8 cellular contexts compared by ENCODE assay signal in the genomic region with DNA sequence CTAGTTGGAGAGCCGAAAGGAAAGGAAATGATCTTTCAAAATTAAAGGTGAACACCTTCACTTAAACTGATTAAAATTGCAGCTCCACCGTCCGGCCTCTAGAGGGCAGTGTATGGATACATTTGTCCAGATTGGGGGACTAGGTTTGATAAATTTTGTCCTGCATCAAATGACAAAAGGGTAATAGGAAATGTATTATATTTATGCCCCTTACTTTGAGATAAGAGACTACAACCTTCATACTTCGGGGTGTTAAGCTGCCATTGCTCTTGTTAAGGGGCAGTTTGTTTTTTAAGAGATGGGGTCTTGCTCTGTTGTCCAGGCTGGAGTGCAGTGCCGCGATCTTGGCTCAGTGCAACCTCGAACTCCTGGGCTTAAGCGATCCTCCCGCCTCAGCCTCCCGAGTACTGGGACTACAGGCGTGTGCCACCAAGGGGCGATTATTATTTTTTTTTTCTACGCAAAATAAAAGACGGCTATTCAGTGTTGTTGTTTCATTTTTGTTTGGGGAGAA. TPM values are rescaled to one million over a fixed set of nuclear protein-coding genes. Genes with fewer than 3 reads are reported as not detected.
DNase-seq lines count a peak whose midpoint lies in the region; ATAC-seq and TF ChIP-seq lines count a peak whose summit lies in the region.

No MANE protein-coding gene starts in this region.

- DNase-seq in NCI-H510A treated with DMSO at 0.1 percent for 48 hours (lab: John Stamatoyannopoulos, UW) = peak; percentile 76
- DNase-seq in NCI-H510A (lab: John Stamatoyannopoulos, UW) = no peak
- peak; percentile 71 for DNase-seq in NCI-H2171 treated with DMSO at 0.1 percent for 48 hours (lab: John Stamatoyannopoulos, UW)
- no peak for DNase-seq in chondrocyte (ENCODE audit: low spot score)
- peak; percentile 72 for DNase-seq in kidney tubule cell (ENCODE audit: low spot score)
- peak; percentile 50 for DNase-seq in stimulated activated CD4-positive, alpha-beta T cell treated with anti-CD3 and anti-CD28 coated beads, Interleukin-2, amount 100 ng/mL, for 4 hours (ENCODE audit: low read depth)

- TF ChIP-seq CTCF in chondrocyte (IDR thresholded peaks at IDR 0.05) = peak; percentile 93

- H3K4me3 Mint-ChIP-seq in chondrocyte (ENCODE audit: unreplicated experiment) = peak overlapping the region; percentile 93

- no peaks in the 10 kb centered on the region for H3K9me3 Mint-ChIP-seq in chondrocyte (ENCODE audit: low read depth)

- no peaks in the 10 kb centered on the region for H3K27me3 Mint-ChIP-seq in chondrocyte (ENCODE audit: low read depth)

- peaks cover 13% of the 10 kb centered on the region for H3K36me3 Mint-ChIP-seq in chondrocyte (ENCODE audit: low read depth)

- peak; percentile 62 to 70 for ATAC-seq in activated CD4-positive, CD25-positive, alpha-beta regulatory T cell treated with anti-CD3 and anti-CD28 coated beads, Interleukin-2, amount 50 U/mL, for 24 hours
- ATAC-seq in HG03460 (IDR thresholded peaks at IDR 0.05; ENCODE audit: unreplicated experiment) = no peak

- H3K27ac Mint-ChIP-seq in chondrocyte (ENCODE audit: unreplicated experiment) = peak overlapping the region; percentile 92

- peaks cover 24% of the 10 kb centered on the region for H3K4me1 Mint-ChIP-seq in chondrocyte (ENCODE audit: low read depth)

RNA-seq across cellular contexts. Expression of a gene that starts 0.8 kb away (rescaled TPM):
- total RNA-seq in chondrocyte = 11.4 to 18.2 TPM (median 13.9 TPM) in 3 replicates

RNA-seq across cellular contexts. Expression of a gene that starts 22.4 kb away (rescaled TPM):
- 105 TPM in 3 replicates for total RNA-seq in chondrocyte

RNA-seq across cellular contexts. Expression of a gene that starts 24.6 kb away (rescaled TPM):
- 5.3 to 6.1 TPM (median 5.7 TPM) in 3 replicates for total RNA-seq in chondrocyte

RNA-seq across cellular contexts. Expression of a gene that starts 29.6 kb away (rescaled TPM):
- total RNA-seq in chondrocyte = 25.5 to 41.4 TPM (median 26.1 TPM) in 3 replicates

RNA-seq across cellular contexts. Expression of a gene that starts 30.4 kb away (rescaled TPM):
- total RNA-seq in chondrocyte = 0.45 to 1.1 TPM (median 0.82 TPM) in 3 replicates

Comparison
In these comparisons a context has a peak if more than half of its experiments do, and no peak if none do; other contexts are left out.
1. DNase-seq: peak in NCI-H510A treated with DMSO at 0.1 percent for 48 hours (single experiment), NCI-H2171 treated with DMSO at 0.1 percent for 48 hours (single experiment), kidney tubule cell (single experiment) and stimulated activated CD4-positive, alpha-beta T cell treated with anti-CD3 and anti-CD28 coated beads, Interleukin-2, amount 100 ng/mL, for 4 hours (single experiment); none in NCI-H510A (single experiment) and chondrocyte (single experiment).